Comparison of ENCODE assay signal across 8 cellular contexts in genomic region chr18:5295981-5296705, GRCh38. TPM values are rescaled to one million over a fixed set of nuclear protein-coding genes. Genes with fewer than 3 reads are reported as not detected.
DNase-seq lines count a peak whose midpoint lies in the region; ATAC-seq and TF ChIP-seq lines count a peak whose summit lies in the region.

No MANE protein-coding gene starts in this region.

- intact Hi-C loops in testis (cut with DNase I; ENCODE audit: low total_unique reads): no loop called here

- no peaks in the 10 kb centered on the region for H3K9me3 ChIP-seq in testis

- peaks cover 45% of the 10 kb centered on the region for H3K4me1 Mint-ChIP-seq in activated naive CD4-positive, alpha-beta T cell treated with anti-CD3 and anti-CD28 coated beads, Interleukin-2, amount 50 U/mL, for 24 hours

- no peaks in the 10 kb centered on the region for H3K27me3 Mint-ChIP-seq in activated naive CD4-positive, alpha-beta T cell treated with anti-CD3 and anti-CD28 coated beads, Interleukin-2, amount 50 U/mL, for 24 hours

- H3K27me3 ChIP-seq in testis: no peaks in the 10 kb centered on the region

- peak overlapping the region; percentile 46 for H3K4me3 ChIP-seq in HFF-Myc (replicated peaks; ENCODE audit: low read depth, low read length)
- H3K4me3 ChIP-seq in testis: peak overlapping the region; percentile 91 to 92

- H3K9me3 Mint-ChIP-seq in activated naive CD4-positive, alpha-beta T cell treated with anti-CD3 and anti-CD28 coated beads, Interleukin-2, amount 50 U/mL, for 24 hours: no peaks in the 10 kb centered on the region

- peak; percentile 86 for ATAC-seq in omental fat pad (ENCODE audit: low FRiP score)

- H3K36me3 ChIP-seq in testis (ENCODE audit: low read depth, missing control alignments): no peaks in the 10 kb centered on the region

- TF ChIP-seq POLR2A in testis (IDR thresholded peaks at IDR 0.05): no peak

- DNase-seq in GM04504 (ENCODE audit: low read depth): peak; percentile 92
- DNase-seq in HFF-Myc (ENCODE audit: extremely low read depth, low read depth): peak; percentile 78
- DNase-seq in MV-4-11 (lab: John Stamatoyannopoulos, UW): peak; percentile 91
- DNase-seq in SK-N-DZ (ENCODE audit: low spot score): peak; percentile 94
- DNase-seq in glomerular visceral epithelial cell (ENCODE audit: extremely low spot score): peak; percentile 97
- peak; percentile 88 for DNase-seq in omental fat pad (ENCODE audit: low spot score)
- DNase-seq in testis: peak; percentile 96

- peak overlapping the region; percentile 98 for H3K4me3 Mint-ChIP-seq in activated naive CD4-positive, alpha-beta T cell treated with anti-CD3 and anti-CD28 coated beads, Interleukin-2, amount 50 U/mL, for 24 hours

- peak overlapping the region; percentile 95 to 98 for H3K27ac ChIP-seq in testis

- peaks cover 11% of the 10 kb centered on the region for H3K36me3 Mint-ChIP-seq in activated naive CD4-positive, alpha-beta T cell treated with anti-CD3 and anti-CD28 coated beads, Interleukin-2, amount 50 U/mL, for 24 hours

- TF ChIP-seq CTCF in HFF-Myc (IDR thresholded peaks at IDR 0.05; ENCODE audit: low read depth, low read length, missing control alignments): no peak
- TF ChIP-seq CTCF in omental fat pad (IDR thresholded peaks at IDR 0.05): no peak
- TF ChIP-seq CTCF in testis (IDR thresholded peaks at IDR 0.05): peak in 1 of 3 experiments; percentile 7

- peak overlapping the region; percentile 98 for H3K27ac Mint-ChIP-seq in activated naive CD4-positive, alpha-beta T cell treated with anti-CD3 and anti-CD28 coated beads, Interleukin-2, amount 50 U/mL, for 24 hours

- 0% methylated on average over 60 of the region's 95 CpGs; no CpG with 5 or more reads in 1 of the 2 donors for WGBS in testis, 2 donors

- H3K4me1 ChIP-seq in testis: peaks cover 14% of the 10 kb centered on the region

RNA-seq across cellular contexts. Expression of gene ZBTB14, which starts 0.6 kb away (rescaled TPM):
- polyA plus RNA-seq in SK-N-DZ (2014; cell fraction: cytosol; rRNA removed): 15.6 and 17.2 TPM in 2 replicates
- 23.4 and 28.2 TPM in 2 replicates for polyA plus RNA-seq in SK-N-DZ (2014; cell fraction: nucleus; rRNA removed)
- 10 to 100 TPM in 2 of 4 donors, 1 to 10 TPM in 2; 6.8 to 18.8 (median 10.9) TPM for total RNA-seq in omental fat pad
- total RNA-seq in testis: 10 to 100 TPM; 17.3 to 17.7 TPM
- 10.7 TPM for polyA plus RNA-seq in testis (ENCODE audit: insufficient read depth, low read depth, low replicate concordance)

Comparison
In these comparisons a context has a peak if more than half of its experiments do, and no peak if none do; other contexts are left out.
1. Peak in every context shown above with its lines: DNase-seq, ATAC-seq, H3K4me3 ChIP-seq and H3K27ac ChIP-seq.